Comparison of ENCODE assay signal across 1 cellular context in the genomic region with DNA sequence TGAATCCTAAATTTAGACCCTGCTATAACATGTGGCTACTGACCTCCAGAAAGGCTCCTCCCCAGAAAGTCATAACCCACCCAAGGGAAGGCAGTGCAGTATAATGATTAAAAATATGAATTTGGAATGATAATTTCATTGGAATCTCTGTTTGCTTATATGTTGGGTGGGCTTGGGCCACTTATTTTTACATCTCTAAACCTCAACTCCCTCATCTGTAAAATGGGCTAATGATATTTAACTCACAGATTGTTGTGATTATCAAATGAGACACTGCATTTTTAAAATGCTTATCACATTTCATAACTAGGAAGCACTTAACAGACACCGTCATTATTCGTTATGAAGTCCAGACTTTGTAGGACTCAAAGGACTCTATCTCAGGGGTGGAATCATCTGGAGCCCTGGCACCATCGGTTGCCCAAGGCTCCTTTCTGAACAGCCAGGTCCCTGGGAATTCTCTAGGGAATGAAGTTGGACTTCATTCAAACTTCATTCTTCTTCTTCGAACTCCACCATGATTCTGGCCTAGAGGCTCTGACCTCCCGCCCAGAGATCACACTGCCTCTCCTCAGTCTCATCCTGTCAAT.
TF ChIP-seq lines count a peak whose summit lies in the region.

No MANE protein-coding gene starts in this region.

TF ChIP-seq in K562, 482 proteins besides CTCF, POLR2A, EP300 and RAD21:
- TF ChIP-seq MAX (CRISPR knock-in tag; IDR thresholded peaks at IDR 0.05) (no peak), BHLHE40 (IDR thresholded peaks at IDR 0.05; ENCODE audit: low read length) (no peak), RBM25 (IDR thresholded peaks at IDR 0.05; ENCODE audit: low read depth, low read length, severe bottlenecking) (peak; percentile 67)
- TF ChIP-seq, protein P1, sequence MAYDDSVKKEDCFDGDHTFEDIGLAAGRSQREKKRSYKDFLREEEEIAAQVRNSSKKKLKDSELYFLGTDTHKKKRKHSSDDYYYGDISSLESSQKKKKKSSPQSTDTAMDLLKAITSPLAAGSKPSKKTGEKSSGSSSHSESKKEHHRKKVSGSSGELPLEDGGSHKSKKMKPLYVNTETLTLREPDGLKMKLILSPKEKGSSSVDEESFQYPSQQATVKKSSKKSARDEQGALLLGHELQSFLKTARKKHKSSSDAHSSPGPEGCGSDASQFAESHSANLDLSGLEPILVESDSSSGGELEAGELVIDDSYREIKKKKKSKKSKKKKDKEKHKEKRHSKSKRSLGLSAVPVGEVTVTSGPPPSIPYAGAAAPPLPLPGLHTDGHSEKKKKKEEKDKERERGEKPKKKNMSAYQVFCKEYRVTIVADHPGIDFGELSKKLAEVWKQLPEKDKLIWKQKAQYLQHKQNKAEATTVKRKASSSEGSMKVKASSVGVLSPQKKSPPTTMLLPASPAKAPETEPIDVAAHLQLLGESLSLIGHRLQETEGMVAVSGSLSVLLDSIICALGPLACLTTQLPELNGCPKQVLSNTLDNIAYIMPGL (CRISPR knock-in tag; IDR thresholded peaks at IDR 0.05) = no peak
- TF ChIP-seq, protein P2, sequence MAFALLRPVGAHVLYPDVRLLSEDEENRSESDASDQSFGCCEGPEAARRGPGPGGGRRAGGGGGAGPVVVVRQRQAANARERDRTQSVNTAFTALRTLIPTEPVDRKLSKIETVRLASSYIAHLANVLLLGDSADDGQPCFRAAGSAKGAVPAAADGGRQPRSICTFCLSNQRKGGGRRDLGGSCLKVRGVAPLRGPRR (CRISPR knock-in tag; IDR thresholded peaks at IDR 0.05) = no peak
TF ChIP-seq in K562: peak in this region for 1.
